In genomic region chr11:17014321-17014773, GRCh38 we compare ENCODE assay signal across 8 cellular contexts. TPM values are rescaled to one million over a fixed set of nuclear protein-coding genes. Genes with fewer than 3 reads are reported as not detected.
DNase-seq lines count a peak whose midpoint lies in the region; ATAC-seq and FAIRE-seq lines count a peak whose summit lies in the region.

TSS of gene PLEKHA7 (minus strand) at chr11:17014414. CDS start at chr11:17014401, 13 bp downstream.

- peak within 1 kb of the TSS; percentile 81 for H3K4me3 Mint-ChIP-seq in activated naive CD8-positive, alpha-beta T cell treated with anti-CD3 and anti-CD28 coated beads, Interleukin-2, amount 50 U/mL, for 24 hours

- peaks cover 26% of the 10 kb centered on the region for H3K4me1 ChIP-seq in HUES6 (ENCODE audit: control insufficient read depth, insufficient read depth, low read length)
- H3K4me1 ChIP-seq in small intestine (ENCODE audit: control insufficient read depth in 2 of 2, insufficient read depth in 1 of 2, low read depth in 1 of 2, low read length in 1 of 2): peaks cover 0 to 6% of the 10 kb centered on the region in 2 donors

- H3K36me3 Mint-ChIP-seq in activated naive CD8-positive, alpha-beta T cell treated with anti-CD3 and anti-CD28 coated beads, Interleukin-2, amount 50 U/mL, for 24 hours (ENCODE audit: low read depth): no peaks in the 10 kb centered on the region

- H3K4me1 Mint-ChIP-seq in activated naive CD8-positive, alpha-beta T cell treated with anti-CD3 and anti-CD28 coated beads, Interleukin-2, amount 50 U/mL, for 24 hours: peaks cover 4% of the 10 kb centered on the region

- H3K27me3 ChIP-seq in HUES6 (ENCODE audit: control insufficient read depth, insufficient read depth, low read length) (peaks cover 64% of the 10 kb centered on the region), small intestine (ENCODE audit: control insufficient read depth in 2 of 2, insufficient read depth in 2 of 2, low read length in 2 of 2) (peaks cover 0 to 3% of the 10 kb centered on the region in 2 donors)

- H3K4me3 ChIP-seq in HUES6 (ENCODE audit: low read depth, low read length) (peak within 1 kb of the TSS; percentile 75), iPS-18c (ENCODE audit: insufficient read depth, low read depth, low read length) (peak within 1 kb of the TSS; percentile 81), small intestine (ENCODE audit: low read depth in 1 of 2, low read length in 2 of 2) (peak within 1 kb of the TSS; percentile 53 to 93)

- H3K27ac ChIP-seq in HUES6 (ENCODE audit: low read depth, low read length): no peak within 1 kb of the TSS
- H3K27ac ChIP-seq in small intestine (ENCODE audit: low read depth in 1 of 2, low read length in 1 of 2): peak within 1 kb of the TSS; percentile 90 to 99

- H3K36me3 ChIP-seq in HUES6 (ENCODE audit: control insufficient read depth, insufficient read depth, low read length) (no peaks in the 10 kb centered on the region), small intestine (ENCODE audit: control insufficient read depth in 2 of 2, insufficient read depth in 2 of 2, low read length in 2 of 2) (no peaks in the 10 kb centered on the region)

- H3K27me3 Mint-ChIP-seq in activated naive CD8-positive, alpha-beta T cell treated with anti-CD3 and anti-CD28 coated beads, Interleukin-2, amount 50 U/mL, for 24 hours: peaks cover 17% of the 10 kb centered on the region

- peak within 1 kb of the TSS; percentile 47 for H3K9ac ChIP-seq in HUES6 (ENCODE audit: low read length)

- no peaks in the 10 kb centered on the region for H3K9me3 Mint-ChIP-seq in activated naive CD8-positive, alpha-beta T cell treated with anti-CD3 and anti-CD28 coated beads, Interleukin-2, amount 50 U/mL, for 24 hours

- FAIRE-seq in small intestine (lab: Jason Lieb, UNC): no peak

- 0 to 1% (median 1%) methylated on average over 7 to 49 of the region's 68 CpGs for WGBS in small intestine, 3 donors

- peak within 1 kb of the TSS; percentile 76 for H3K27ac Mint-ChIP-seq in activated naive CD8-positive, alpha-beta T cell treated with anti-CD3 and anti-CD28 coated beads, Interleukin-2, amount 50 U/mL, for 24 hours

- ATAC-seq in activated naive CD8-positive, alpha-beta T cell treated with anti-CD3 and anti-CD28 coated beads, Interleukin-2, amount 50 U/mL, for 24 hours: peak; percentile 9
- no peak for ATAC-seq in HG02884 (IDR thresholded peaks at IDR 0.05; ENCODE audit: unreplicated experiment)
- ATAC-seq in GM21737 (IDR thresholded peaks at IDR 0.05; ENCODE audit: unreplicated experiment): no peak

- peak; percentile 60 for DNase-seq in COLO668 (lab: John Stamatoyannopoulos, UW; ENCODE audit: unreplicated experiment)
- no peak for DNase-seq in activated naive CD8-positive, alpha-beta T cell treated with anti-CD3 and anti-CD28 coated beads, Interleukin-2, amount 50 U/mL, for 24 hours
- peak; percentile 66 for DNase-seq in small intestine
- DNase-seq in DMS79 (lab: John Stamatoyannopoulos, UW): no peak

- H3K9me3 ChIP-seq in HUES6 (ENCODE audit: control insufficient read depth, insufficient read depth, low read depth, low read length): no peaks in the 10 kb centered on the region
- no peaks in the 10 kb centered on the region for H3K9me3 ChIP-seq in iPS-18c (ENCODE audit: control insufficient read depth, insufficient read depth, low read length)
- no peaks in the 10 kb centered on the region for H3K9me3 ChIP-seq in small intestine (ENCODE audit: control insufficient read depth, low read depth)

RNA-seq across cellular contexts. Expression of gene PLEKHA7, which starts in this region (rescaled TPM):
- 10 to 100 TPM; 28.1 to 69.3 (median 52.1) TPM for polyA plus RNA-seq in small intestine

Comparison
In these comparisons a context has a peak if more than half of its experiments do, and no peak if none do; other contexts are left out.
1. DNase-seq: peak in COLO668 (single experiment) and small intestine (single experiment); none in activated naive CD8-positive, alpha-beta T cell treated with anti-CD3 and anti-CD28 coated beads, Interleukin-2, amount 50 U/mL, for 24 hours (single experiment) and DMS79 (single experiment).
2. Peak in every context shown above with its lines, with median percentiles within 50 percentile points of each other: H3K4me3 ChIP-seq.